Comparison of ENCODE assay signal across 1 cellular context in genomic region chr1:39676951-39677350, GRCh38.
TF ChIP-seq lines count a peak whose summit lies in the region.

No MANE protein-coding gene starts in this region.

TF ChIP-seq in K562, 482 proteins besides CTCF, POLR2A, EP300 and RAD21 (continued from another document):
- TF ChIP-seq HMBOX1 (IDR thresholded peaks at IDR 0.05) (no peak), KLF13 (tag; IDR thresholded peaks at IDR 0.05; ENCODE audit: borderline replicate concordance, low read depth) (no peak), ZNF277 (CRISPR knock-in tag; IDR thresholded peaks at IDR 0.05; ENCODE audit: borderline replicate concordance) (no peak), FOXK2 (conservative IDR thresholded peaks at IDR 0.05 in 1 of 2, IDR thresholded peaks at IDR 0.05 in 1 of 2; ENCODE audit: low read depth in 2 of 2) (no peak), ETV5 (CRISPR knock-in tag; IDR thresholded peaks at IDR 0.05; ENCODE audit: low read depth) (peak; percentile 38; the same call in 1 of the 2 replicates), ZNF124 (CRISPR knock-in tag; IDR thresholded peaks at IDR 0.05) (no peak), MED1 (CRISPR knock-in tag; IDR thresholded peaks at IDR 0.05; ENCODE audit: borderline replicate concordance) (no peak), TCF15 (CRISPR knock-in tag; IDR thresholded peaks at IDR 0.05) (no peak), ESRRA (IDR thresholded peaks at IDR 0.05; ENCODE audit: borderline replicate concordance, low read depth) (peak; percentile 91), ZNF77 (CRISPR knock-in tag; IDR thresholded peaks at IDR 0.05) (no peak), HSF4 (CRISPR knock-in tag; IDR thresholded peaks at IDR 0.05; ENCODE audit: borderline replicate concordance) (no peak), MCM3 (IDR thresholded peaks at IDR 0.05) (no peak), ATF2 (CRISPR knock-in tag; IDR thresholded peaks at IDR 0.05) (no peak), KAT7 (CRISPR knock-in tag; IDR thresholded peaks at IDR 0.05; ENCODE audit: borderline replicate concordance) (no peak), RHOXF2B (CRISPR knock-in tag; conservative IDR thresholded peaks at IDR 0.05) (no peak), FOXM1 (IDR thresholded peaks at IDR 0.05; ENCODE audit: low read depth) (no peak), FOXM1 (CRISPR knock-in tag; IDR thresholded peaks at IDR 0.05; ENCODE audit: low read depth) (no peak), ZBTB2 (IDR thresholded peaks at IDR 0.05) (no peak), ZBTB1 (CRISPR knock-in tag; IDR thresholded peaks at IDR 0.05; ENCODE audit: borderline replicate concordance, low read depth) (no peak), BCOR (IDR thresholded peaks at IDR 0.05) (no peak), NCOA2 (IDR thresholded peaks at IDR 0.05; ENCODE audit: partially characterized antibody in 2 of 2) (no peak), KDM4B (IDR thresholded peaks at IDR 0.05; ENCODE audit: borderline replicate concordance in 2 of 2, low read depth in 1 of 2) (no peak), CEBPG (CRISPR knock-in tag; IDR thresholded peaks at IDR 0.05) (no peak), CEBPG (tag; conservative IDR thresholded peaks at IDR 0.05 in 1 of 2, IDR thresholded peaks at IDR 0.05 in 1 of 2) (no peak), THRA (IDR thresholded peaks at IDR 0.05) (no peak), SAFB (IDR thresholded peaks at IDR 0.05; ENCODE audit: borderline replicate concordance, low read depth, low read length) (no peak), JUND (IDR thresholded peaks at IDR 0.05; ENCODE audit: borderline replicate concordance, low read depth, low read length) (0 out of 2 replicates have a peak, but pooled peaks have one; percentile 48), JUND (tag; IDR thresholded peaks at IDR 0.05; ENCODE audit: borderline replicate concordance, low read depth, low read length) (peak; percentile 46; the same call in 1 of the 3 replicates), ADNP (tag; IDR thresholded peaks at IDR 0.05) (no peak), ZNF589 (CRISPR knock-in tag; IDR thresholded peaks at IDR 0.05; ENCODE audit: low read depth) (peak; percentile 37; the same call in 1 of the 2 replicates), YBX1 (IDR thresholded peaks at IDR 0.05) (no peak), NR2F6 (CRISPR knock-in tag; IDR thresholded peaks at IDR 0.05) (no peak), SIN3B (IDR thresholded peaks at IDR 0.05; ENCODE audit: low read depth) (no peak), ZNF511 (CRISPR knock-in tag; IDR thresholded peaks at IDR 0.05) (no peak), ZNF395 (CRISPR knock-in tag; IDR thresholded peaks at IDR 0.05) (peak; percentile 52; the same call in 1 of the 2 replicates), RBM17 (IDR thresholded peaks at IDR 0.05; ENCODE audit: borderline replicate concordance, low read depth, low read length) (no peak), WHSC1 (IDR thresholded peaks at IDR 0.05; ENCODE audit: low read length) (no peak), ZNF175 (CRISPR knock-in tag; IDR thresholded peaks at IDR 0.05; ENCODE audit: low read depth) (peak; percentile 54; the same call in 1 of the 2 replicates)
